Comparison of ENCODE assay signal across 9 cellular contexts in the genomic region with DNA sequence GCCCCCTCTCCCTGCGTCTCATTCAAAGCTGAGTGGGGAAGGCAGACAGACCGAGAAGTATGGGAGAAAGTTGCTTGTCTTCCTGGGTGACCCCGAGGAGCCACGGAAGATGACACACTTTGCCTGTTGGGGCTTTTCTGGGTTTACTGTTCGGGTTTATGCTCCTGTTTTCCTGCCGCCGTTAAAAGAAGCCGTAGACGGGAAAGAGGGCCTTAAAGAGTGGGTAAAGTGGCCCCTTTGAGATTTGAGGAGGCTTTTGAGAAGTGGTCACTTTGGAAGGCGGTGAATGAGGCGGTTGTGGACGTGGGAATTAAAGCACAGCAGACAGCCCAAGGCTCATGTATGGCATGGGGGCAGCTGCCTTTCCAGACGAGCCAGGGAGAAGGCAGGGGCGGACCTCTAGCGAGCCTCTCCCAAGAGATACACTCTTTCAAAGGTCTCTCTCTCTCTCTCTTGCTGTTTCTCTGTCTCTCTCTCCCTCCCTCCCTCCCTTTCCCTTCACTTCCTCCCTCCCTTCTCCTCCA. TPM values are rescaled to one million over a fixed set of nuclear protein-coding genes. Genes with fewer than 3 reads are reported as not detected.
DNase-seq lines count a peak whose midpoint lies in the region; TF ChIP-seq lines count a peak whose summit lies in the region.
"Had no signal": no experiment of that assay in that cellular context is flagged by ENCODE, and none has a peak within 500 bp of the region (broad histone marks: within the 10 kb centered on the region; RNA-seq: fewer than 3 reads in every experiment).

No MANE protein-coding gene starts in this region.

- H3K4me1 ChIP-seq in H9 (ENCODE audit: insufficient read depth, low read length) = peaks cover 2% of the 10 kb centered on the region; the same call in 1 of the 2 replicates
- peaks cover 20% of the 10 kb centered on the region for H3K4me1 ChIP-seq in mammary epithelial cell (ENCODE audit: insufficient read depth, low read length)
- peaks cover 18% of the 10 kb centered on the region for H3K4me1 ChIP-seq in suprapubic skin

- no peak overlapping the region for H4K8ac ChIP-seq in H9 (replicated peaks; ENCODE audit: insufficient read length, low read depth, low read length)

- no peak for TF ChIP-seq CTCF in H9 (conservative IDR thresholded peaks at IDR 0.05)
- no peak for TF ChIP-seq CTCF in mammary epithelial cell (conservative IDR thresholded peaks at IDR 0.05 in 1 of 2, IDR thresholded peaks at IDR 0.05 in 1 of 2; ENCODE audit: extremely low read depth in 1 of 2, insufficient read depth in 1 of 2, low read depth in 1 of 2, low read length in 2 of 2)
- TF ChIP-seq CTCF in suprapubic skin (IDR thresholded peaks at IDR 0.05) = no peak

- H3K9me3 Mint-ChIP-seq in H9 = no peaks in the 10 kb centered on the region; a peak in 1 of 5 replicates

- TF ChIP-seq EP300 in suprapubic skin (IDR thresholded peaks at IDR 0.05) = no peak

- peak overlapping the region; percentile 74 to 94 for H3K4me3 Mint-ChIP-seq in H9

- H3K23ac ChIP-seq in H9 (ENCODE audit: insufficient read length, low read depth, low read length) = no peak overlapping the region

- H3K9ac ChIP-seq in H9 (ENCODE audit: extremely low read depth, insufficient read length, low read length) (peak overlapping the region; percentile 38), mammary epithelial cell (ENCODE audit: insufficient read depth, low read length) (peak overlapping the region; percentile 66)

- no peak overlapping the region for H3K4ac ChIP-seq in H9 (ENCODE audit: low read depth, low read length)

- no peak overlapping the region for H2BK20ac ChIP-seq in H9 (ENCODE audit: low read depth, low read length, poor library complexity, severe bottlenecking)

- intact Hi-C loops in mammary epithelial cell (cut with micrococcal nuclease) = loop anchor here (2.0 to 5.0 kb wide), 4 partner anchors 37 to 566 kb away; a partner anchor contains a TSS

- H2BK12ac ChIP-seq in H9 (ENCODE audit: insufficient read length, low read depth, low read length) = no peak overlapping the region

- H4K91ac ChIP-seq in H9 (ENCODE audit: insufficient read length, low read depth, low read length) = no peak overlapping the region

- H3K9me3 ChIP-seq in H9 (ENCODE audit: control insufficient read depth, low read depth, low read length) (no peaks in the 10 kb centered on the region), mammary epithelial cell (replicated peaks; ENCODE audit: insufficient read depth, low read length) (no peaks in the 10 kb centered on the region), suprapubic skin (no peaks in the 10 kb centered on the region)

- CTCF ChIA-PET in mammary epithelial cell (lab: Charles Lee; ENCODE audit: low non-redundant PET) = no interaction called here

- no peak overlapping the region for H3K56ac ChIP-seq in H9 (ENCODE audit: insufficient read length, low read depth, low read length)

- H3K27ac Mint-ChIP-seq in H9 = no peak overlapping the region

- H3K27ac ChIP-seq in H9 (ENCODE audit: insufficient read length, low read depth, low read length) (no peak overlapping the region), mammary epithelial cell (ENCODE audit: insufficient read depth, low read depth, low read length) (peak overlapping the region; percentile 62), suprapubic skin (peak overlapping the region; percentile 91)
- H3K27ac ChIP-seq: C4-2B had no signal

- no peak overlapping the region for H4K5ac ChIP-seq in H9 (ENCODE audit: insufficient read length, low read depth, low read length)

- H3K4me2 ChIP-seq in H9 (ENCODE audit: insufficient read depth, insufficient read length, low read length) = peak overlapping the region; percentile 98
- peak overlapping the region; percentile 81 for H3K4me2 ChIP-seq in mammary epithelial cell (ENCODE audit: insufficient read depth, low read depth, low read length)

- TF ChIP-seq POLR2A in suprapubic skin (IDR thresholded peaks at IDR 0.05) = no peak

- no peaks in the 10 kb centered on the region for H3K36me3 ChIP-seq in mammary epithelial cell (ENCODE audit: insufficient read depth, low read length)
- H3K36me3 ChIP-seq in suprapubic skin = no peaks in the 10 kb centered on the region

- dilution Hi-C loops in mammary epithelial cell (cut with HindIII; ENCODE audit: low sequenced_read_pairs) = no loop called here

- H2AFZ ChIP-seq in H9 (ENCODE audit: low read length) (peak overlapping the region; percentile 81), mammary epithelial cell (ENCODE audit: low read depth, low read length) (peak overlapping the region; percentile 93)

- H3K27me3 ChIP-seq in H9 (ENCODE audit: insufficient read depth, low read length) (peaks cover 3% of the 10 kb centered on the region; the same call in 1 of the 2 replicates), mammary epithelial cell (ENCODE audit: insufficient read depth, low read length) (no peaks in the 10 kb centered on the region), suprapubic skin (no peaks in the 10 kb centered on the region)

- H3K79me1 ChIP-seq in H9 (ENCODE audit: insufficient read depth, low read depth, low read length, poor library complexity, severe bottlenecking) = no peaks in the 10 kb centered on the region

- peaks cover 18 to 22% of the 10 kb centered on the region in 2 experiments for H3K4me1 Mint-ChIP-seq in H9

- WGBS in H9 (ENCODE audit: extremely low coverage, insufficient read length, low lambda C conversion rate) = no CpG with 5 or more reads among the region's 15 CpGs
- WGBS in mammary epithelial cell (ENCODE audit: low coverage, missing lambda C conversion rate) = 2% methylated on average over 13 of the region's 15 CpGs
- WGBS in suprapubic skin = 4% methylated on average over 13 of the region's 15 CpGs

- H3K23me2 ChIP-seq in H9 (ENCODE audit: insufficient read length, low read depth, low read length, poor library complexity, severe bottlenecking) = peaks cover 9% of the 10 kb centered on the region

- H2AK5ac ChIP-seq in H9 (ENCODE audit: insufficient read length, low read length) = no peak overlapping the region

- in situ Hi-C loops in mammary epithelial cell (cut with MboI; ENCODE audit: low sequenced_read_pairs in 2 of 2) = loop anchor here (10.0 to 25.0 kb wide), 4 partner anchors 191 to 566 kb away; a partner anchor contains a TSS

- H4K20me1 ChIP-seq in H9 (ENCODE audit: control insufficient read depth, insufficient read depth, insufficient read length) = no peaks in the 10 kb centered on the region
- H4K20me1 ChIP-seq in mammary epithelial cell (ENCODE audit: insufficient read depth, low read length) = no peaks in the 10 kb centered on the region

- H3K36me3 Mint-ChIP-seq in H9 (ENCODE audit: insufficient read depth in 1 of 3, low read depth in 3 of 3) = no peaks in the 10 kb centered on the region

- peak; percentile 2 to 73 (median 58) for DNase-seq in NCI-H1417 (lab: John Stamatoyannopoulos, UW)
- DNase-seq in NCI-H1417 treated with DMSO at 0.1 percent for 48 hours (lab: John Stamatoyannopoulos, UW) = no peak
- peak; percentile 41 for DNase-seq in H9
- peak; percentile 60 for DNase-seq in NCI-H146 (lab: John Stamatoyannopoulos, UW)
- DNase-seq in mammary epithelial cell = no peak
- peak; percentile 62 for DNase-seq in kidney glomerular epithelial cell (lab: John Stamatoyannopoulos, UW)
- no peak for DNase-seq in suprapubic skin (ENCODE audit: low spot score in 2 of 2)
- no peak for DNase-seq in D341Med (ENCODE audit: low spot score)

- H3K14ac ChIP-seq in H9 (ENCODE audit: insufficient read depth, low read length) = no peak overlapping the region

- peaks cover 74% of the 10 kb centered on the region for H3K27me3 Mint-ChIP-seq in H9 (ENCODE audit: low read depth)

- H2BK120ac ChIP-seq in H9 (ENCODE audit: low read depth, low read length, poor library complexity, severe bottlenecking) = no peak overlapping the region

- H2BK15ac ChIP-seq in H9 (ENCODE audit: low read depth, low read length) = no peak overlapping the region

- H3T11ph ChIP-seq in H9 (ENCODE audit: low read length) = no peak overlapping the region

- H3K18ac ChIP-seq in H9 (ENCODE audit: insufficient read length, low read depth, low read length) = no peak overlapping the region

- peak overlapping the region; percentile 90 to 92 (median 92) for H3K4me3 ChIP-seq in mammary epithelial cell (replicated peaks in 1 of 3; ENCODE audit: insufficient read depth in 1 of 3, low read depth in 2 of 3, low read length in 3 of 3)
- H3K4me3 ChIP-seq in suprapubic skin = peak overlapping the region; percentile 88

- no TSS peak for BruUV-seq in mammary epithelial cell (replicated peaks; lab: Mats Ljungman, UMichigan)

- no peaks in the 10 kb centered on the region for H3K79me2 ChIP-seq in H9 (ENCODE audit: insufficient read depth, low read length)
- peaks cover 39% of the 10 kb centered on the region for H3K79me2 ChIP-seq in mammary epithelial cell (ENCODE audit: insufficient read depth, low read length)

- H2BK5ac ChIP-seq in H9 (ENCODE audit: insufficient read length, low read length) = no peak overlapping the region

RNA-seq across cellular contexts. Expression of a gene that starts 0.5 kb away (rescaled TPM):
- total RNA-seq in H9 (2021) (3.5 and 3.9 TPM in 2 replicates), mammary epithelial cell (10 to 100 TPM; 29.2 to 33.1 TPM), suprapubic skin (10 to 100 TPM; 10.6 to 21.0 (median 15.6) TPM)
- polyA plus RNA-seq in mammary epithelial cell = 26.2 TPM
- polyA minus RNA-seq in mammary epithelial cell = 5.4 TPM

RNA-seq across cellular contexts. Expression of a gene that starts 52.0 kb away (rescaled TPM):
- total RNA-seq in H9 (2021) (17.0 and 23.7 TPM in 2 replicates), mammary epithelial cell (10 to 100 TPM; 28.3 to 41.6 TPM), suprapubic skin (10 to 100 TPM; 14.8 to 28.2 (median 22.9) TPM)
- 13.8 TPM for polyA plus RNA-seq in mammary epithelial cell
- polyA minus RNA-seq in mammary epithelial cell = 5.8 TPM

Comparison
In these comparisons a context has a peak if more than half of its experiments do, and no peak if none do; other contexts are left out.
1. DNase-seq: peak in NCI-H1417 (3 of 3), H9 (single experiment), NCI-H146 (single experiment) and kidney glomerular epithelial cell (single experiment); none in NCI-H1417 treated with DMSO at 0.1 percent for 48 hours (single experiment), mammary epithelial cell (single experiment), suprapubic skin (0 of 2) and D341Med (single experiment).